In genomic region chr7:151195616-151196450, GRCh38 we compare ENCODE assay signal across 1 cellular context.
TF ChIP-seq lines count a peak whose summit lies in the region.

No MANE protein-coding gene starts in this region.

TF ChIP-seq in GM23338, 12 proteins besides CTCF, POLR2A, EP300 and RAD21 (continued from another document):
- TF ChIP-seq, protein P1, sequence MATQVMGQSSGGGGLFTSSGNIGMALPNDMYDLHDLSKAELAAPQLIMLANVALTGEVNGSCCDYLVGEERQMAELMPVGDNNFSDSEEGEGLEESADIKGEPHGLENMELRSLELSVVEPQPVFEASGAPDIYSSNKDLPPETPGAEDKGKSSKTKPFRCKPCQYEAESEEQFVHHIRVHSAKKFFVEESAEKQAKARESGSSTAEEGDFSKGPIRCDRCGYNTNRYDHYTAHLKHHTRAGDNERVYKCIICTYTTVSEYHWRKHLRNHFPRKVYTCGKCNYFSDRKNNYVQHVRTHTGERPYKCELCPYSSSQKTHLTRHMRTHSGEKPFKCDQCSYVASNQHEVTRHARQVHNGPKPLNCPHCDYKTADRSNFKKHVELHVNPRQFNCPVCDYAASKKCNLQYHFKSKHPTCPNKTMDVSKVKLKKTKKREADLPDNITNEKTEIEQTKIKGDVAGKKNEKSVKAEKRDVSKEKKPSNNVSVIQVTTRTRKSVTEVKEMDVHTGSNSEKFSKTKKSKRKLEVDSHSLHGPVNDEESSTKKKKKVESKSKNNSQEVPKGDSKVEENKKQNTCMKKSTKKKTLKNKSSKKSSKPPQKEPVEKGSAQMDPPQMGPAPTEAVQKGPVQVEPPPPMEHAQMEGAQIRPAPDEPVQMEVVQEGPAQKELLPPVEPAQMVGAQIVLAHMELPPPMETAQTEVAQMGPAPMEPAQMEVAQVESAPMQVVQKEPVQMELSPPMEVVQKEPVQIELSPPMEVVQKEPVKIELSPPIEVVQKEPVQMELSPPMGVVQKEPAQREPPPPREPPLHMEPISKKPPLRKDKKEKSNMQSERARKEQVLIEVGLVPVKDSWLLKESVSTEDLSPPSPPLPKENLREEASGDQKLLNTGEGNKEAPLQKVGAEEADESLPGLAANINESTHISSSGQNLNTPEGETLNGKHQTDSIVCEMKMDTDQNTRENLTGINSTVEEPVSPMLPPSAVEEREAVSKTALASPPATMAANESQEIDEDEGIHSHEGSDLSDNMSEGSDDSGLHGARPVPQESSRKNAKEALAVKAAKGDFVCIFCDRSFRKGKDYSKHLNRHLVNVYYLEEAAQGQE (IDR thresholded peaks at IDR 0.05; ENCODE audit: unreplicated experiment) = no peak
- TF ChIP-seq EZH2 (IDR thresholded peaks at IDR 0.05; ENCODE audit: low read depth, unreplicated experiment) (no peak), STAT1 (IDR thresholded peaks at IDR 0.05; ENCODE audit: unreplicated experiment) (no peak)
